ENCODE assay signal across 8 cellular contexts in the genomic region with DNA sequence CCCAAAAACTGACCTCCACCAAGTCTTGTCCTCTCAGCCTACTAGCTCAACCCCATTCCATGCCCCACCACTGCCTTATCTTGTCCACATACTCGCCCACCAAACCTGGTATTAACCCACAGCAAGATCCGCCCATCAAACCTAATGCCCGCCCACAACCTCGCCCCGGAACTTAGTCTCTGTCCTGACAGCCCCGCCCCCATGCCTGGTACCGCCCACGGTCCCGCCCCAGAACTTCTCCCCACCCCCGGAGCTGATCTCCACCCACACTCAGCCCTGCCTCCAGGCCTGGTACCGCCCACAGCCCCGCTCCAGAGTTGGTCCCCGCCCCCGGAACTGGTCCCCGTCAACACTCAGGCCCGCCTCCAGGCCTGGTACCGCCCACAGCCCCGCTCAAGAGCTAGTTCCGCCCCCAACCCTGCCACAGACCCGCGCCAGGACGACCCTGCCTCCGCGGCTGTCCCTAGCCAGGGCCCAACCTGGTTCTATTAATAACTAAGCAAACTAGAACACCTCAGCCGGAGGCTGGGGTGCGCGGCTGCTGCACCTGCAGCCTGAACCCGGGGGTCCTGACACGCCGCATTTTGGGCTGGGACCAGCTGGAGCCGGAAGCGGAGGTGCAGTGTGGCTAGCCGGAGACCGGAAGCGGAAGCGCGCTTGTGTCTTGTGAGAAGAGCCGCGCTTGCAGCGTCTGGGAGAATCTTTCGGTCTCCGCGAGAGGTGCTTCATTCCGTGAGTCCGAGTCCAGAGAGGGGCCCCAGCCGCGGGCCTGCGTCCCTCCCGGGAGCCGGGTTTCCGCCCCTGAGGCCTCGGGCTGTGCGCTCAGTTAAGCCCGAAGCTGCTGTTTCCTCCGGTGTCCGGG. TPM values are rescaled to one million over a fixed set of nuclear protein-coding genes. Genes with fewer than 3 reads are reported as not detected.
DNase-seq lines count a peak whose midpoint lies in the region; ATAC-seq and TF ChIP-seq lines count a peak whose summit lies in the region.

TSS of gene ZNF557 (plus strand) at position 662 of the 862 bp plus-strand sequence. CDS start 5,372 bp downstream, outside the sequence.

- intact Hi-C loops in activated naive CD4-positive, alpha-beta T cell treated with anti-CD3 and anti-CD28 coated beads for 36 hours (cut with micrococcal nuclease): loop anchor here (1.0 kb wide), 1 partner anchor 30 kb away; no protein-coding TSS in a partner anchor

- H3K9me3 ChIP-seq in gastroesophageal sphincter (peaks cover 0 to 7% (median 0%) of the 10 kb centered on the region in 3 donors), neutrophil (no peaks in the 10 kb centered on the region)

- no peaks in the 10 kb centered on the region for H3K27me3 Mint-ChIP-seq in activated naive CD4-positive, alpha-beta T cell treated with anti-CD3 and anti-CD28 coated beads for 36 hours (ENCODE audit: low read depth)

- peak; percentile 100 for ATAC-seq in gastroesophageal sphincter

- WGBS in gastroesophageal sphincter (ENCODE audit: low coverage in 1 of 2), 2 donors: 0 to 1% methylated on average over 6 to 8 of the region's 56 CpGs

- H3K27ac ChIP-seq in gastroesophageal sphincter: peak within 1 kb of the TSS; percentile 11 to 84 (median 82)
- H3K27ac ChIP-seq in neutrophil: peak within 1 kb of the TSS; percentile 90
- peak within 1 kb of the TSS; percentile 87 for H3K27ac ChIP-seq in substantia nigra (ENCODE audit: low read depth, low read length, poor library complexity, severe bottlenecking)

- TF ChIP-seq CTCF in HFF-Myc (IDR thresholded peaks at IDR 0.05; ENCODE audit: low read depth, low read length, missing control alignments): no peak
- TF ChIP-seq CTCF in gastroesophageal sphincter (IDR thresholded peaks at IDR 0.05): peak in 1 of 4 experiments; percentile 8
- TF ChIP-seq CTCF in neutrophil (IDR thresholded peaks at IDR 0.05): peak; percentile 41

- H3K9me3 Mint-ChIP-seq in activated naive CD4-positive, alpha-beta T cell treated with anti-CD3 and anti-CD28 coated beads for 36 hours: peaks cover under 1% of the 10 kb centered on the region

- no peak for TF ChIP-seq EP300 in gastroesophageal sphincter (IDR thresholded peaks at IDR 0.05)

- H3K4me1 ChIP-seq in gastroesophageal sphincter (peaks cover 0 to 11% (median 7%) of the 10 kb centered on the region in 3 donors), neutrophil (ENCODE audit: control insufficient read depth in 1 of 2, insufficient read depth in 1 of 2, low read depth in 1 of 2, low read length in 1 of 2) (peaks cover 10 to 20% of the 10 kb centered on the region in 2 experiments)

- CTCF ChIA-PET in activated naive CD4-positive, alpha-beta T cell treated with anti-CD3 and anti-CD28 coated beads for 36 hours (lab: Charles Lee): interaction anchor here (0.6 to 1.3 kb wide), 7 partner anchors 57 to 1452 kb away, joined by 3 to 4 read pairs (median 3); partner anchors contain the start of gene TRAPPC5

- peaks cover 18% of the 10 kb centered on the region for H3K4me1 Mint-ChIP-seq in activated naive CD4-positive, alpha-beta T cell treated with anti-CD3 and anti-CD28 coated beads for 36 hours (ENCODE audit: low read depth)

- in situ Hi-C loops in SK-MEL-5 (cut with HindIII; ENCODE audit: low pct_unique_long_range_greater_than_20kb, low sequenced_read_pairs): no loop called here

- peak within 1 kb of the TSS; percentile 96 for H3K4me3 ChIP-seq in HFF-Myc (replicated peaks; ENCODE audit: low read depth, low read length)
- H3K4me3 ChIP-seq in gastroesophageal sphincter: peak within 1 kb of the TSS; percentile 85 to 93
- H3K4me3 ChIP-seq in neutrophil (ENCODE audit: low read depth in 1 of 2, low read length in 1 of 2): peak within 1 kb of the TSS; percentile 90 to 97

- TF ChIP-seq POLR2A in gastroesophageal sphincter (IDR thresholded peaks at IDR 0.05): peak in 1 of 2 donors; percentile 43

- DNase-seq in GM04503 (ENCODE audit: low read depth) (peak; percentile 67), HFF-Myc (ENCODE audit: extremely low read depth, low read depth) (peak; percentile 84), NAMALWA (ENCODE audit: low spot score) (peak; percentile 99), SK-MEL-5 (ENCODE audit: low read depth, low spot score) (peak; percentile 95), substantia nigra (lab: John Stamatoyannopoulos, UW) (peak; percentile 84 to 100 (median 97))
- DNase-seq in activated naive CD4-positive, alpha-beta T cell treated with anti-CD3 and anti-CD28 coated beads for 36 hours: peak; percentile 100

- no peaks in the 10 kb centered on the region for H3K27me3 ChIP-seq in gastroesophageal sphincter
- no peaks in the 10 kb centered on the region for H3K27me3 ChIP-seq in neutrophil

- peak within 1 kb of the TSS; percentile 91 for H3K4me3 Mint-ChIP-seq in activated naive CD4-positive, alpha-beta T cell treated with anti-CD3 and anti-CD28 coated beads for 36 hours

- peak within 1 kb of the TSS; percentile 91 for H3K27ac Mint-ChIP-seq in activated naive CD4-positive, alpha-beta T cell treated with anti-CD3 and anti-CD28 coated beads for 36 hours

- H3K36me3 Mint-ChIP-seq in activated naive CD4-positive, alpha-beta T cell treated with anti-CD3 and anti-CD28 coated beads for 36 hours (ENCODE audit: low read depth): peaks cover 23% of the 10 kb centered on the region

- H3K36me3 ChIP-seq in gastroesophageal sphincter (peaks cover 0 to 38% of the 10 kb centered on the region in 2 donors), neutrophil (peaks cover 32% of the 10 kb centered on the region)

RNA-seq across cellular contexts. Expression of gene ZNF557, which starts in this region (rescaled TPM):
- total RNA-seq in SK-MEL-5 (2014; rRNA removed; shearing (Covaris generic)): 11.4 and 13.6 TPM in 2 replicates
- 3.6 and 4.0 TPM in 2 replicates for polyA plus RNA-seq in SK-MEL-5 (2015; cell fraction: cytosol; rRNA removed)
- 6.8 and 7.7 TPM in 2 replicates for polyA plus RNA-seq in SK-MEL-5 (2015; cell fraction: nucleus; rRNA removed)
- 1 to 10 TPM; 4.7 to 5.6 TPM for total RNA-seq in activated naive CD4-positive, alpha-beta T cell treated with anti-CD3 and anti-CD28 coated beads for 36 hours
- total RNA-seq in gastroesophageal sphincter: 10 to 100 TPM in 1 of 4 donors, 1 to 10 TPM in 3; 7.9 to 12.0 (median 8.8) TPM

Comparison
In these comparisons a context has a peak if more than half of its experiments do, and no peak if none do; other contexts are left out.
1. Peak in every context shown above with its lines: DNase-seq, ATAC-seq, H3K4me3 ChIP-seq and H3K27ac ChIP-seq.